ENCODE assay signal across 8 cellular contexts in genomic region chr2:200406379-200406778, GRCh38.
DNase-seq lines count a peak whose midpoint lies in the region; ATAC-seq and TF ChIP-seq lines count a peak whose summit lies in the region.

No MANE protein-coding gene starts in this region.

- no peak overlapping the region for H3K4me3 Mint-ChIP-seq in naive thymus-derived CD8-positive, alpha-beta T cell

- peak; percentile 6 for DNase-seq in adipocyte (ENCODE audit: low read depth)
- peak in 1 of 3 donors; percentile 14 for DNase-seq in mucosa of descending colon
- no peak for DNase-seq in T1000 (lab: John Stamatoyannopoulos, UW)
- no peak for DNase-seq in KG1 (lab: John Stamatoyannopoulos, UW)
- no peak for DNase-seq in DMS153 (lab: John Stamatoyannopoulos, UW)
- no peak for DNase-seq in naive thymus-derived CD8-positive, alpha-beta T cell

- no peaks in the 10 kb centered on the region for H3K9me3 Mint-ChIP-seq in naive thymus-derived CD8-positive, alpha-beta T cell

- H3K27ac Mint-ChIP-seq in naive thymus-derived CD8-positive, alpha-beta T cell = peak overlapping the region in 1 of 10 donors; percentile 39

- H3K27me3 ChIP-seq in adipocyte (replicated peaks; ENCODE audit: control insufficient read depth, insufficient read depth, low read length) = no peaks in the 10 kb centered on the region

- H3K4me1 ChIP-seq in adipocyte (ENCODE audit: control insufficient read depth, insufficient read depth, low read length) (peaks cover 41% of the 10 kb centered on the region), mucosa of descending colon (ENCODE audit: low read depth) (peaks cover 47% of the 10 kb centered on the region)

- H3K9ac ChIP-seq in adipocyte (ENCODE audit: low read length) = no peak overlapping the region

- peaks cover 0 to 13% (median 0%) of the 10 kb centered on the region in 5 donors for H3K27me3 Mint-ChIP-seq in naive thymus-derived CD8-positive, alpha-beta T cell

- H3K4me3 ChIP-seq in adipocyte (ENCODE audit: low read length) (peak overlapping the region; percentile 59), mucosa of descending colon (no peak overlapping the region)

- ATAC-seq in GM18861 (IDR thresholded peaks at IDR 0.05; ENCODE audit: unreplicated experiment) = peak; percentile 60
- peak; percentile 51 for ATAC-seq in HG03097 (IDR thresholded peaks at IDR 0.05; ENCODE audit: low FRiP score, unreplicated experiment)
- ATAC-seq in mucosa of descending colon = peak; percentile 20
- no peak for ATAC-seq in naive thymus-derived CD8-positive, alpha-beta T cell

- no peaks in the 10 kb centered on the region for H3K36me3 Mint-ChIP-seq in naive thymus-derived CD8-positive, alpha-beta T cell

- no peaks in the 10 kb centered on the region for H3K36me3 ChIP-seq in adipocyte (ENCODE audit: control insufficient read depth, insufficient read depth, low read length, severe bottlenecking)
- no peaks in the 10 kb centered on the region for H3K36me3 ChIP-seq in mucosa of descending colon (ENCODE audit: low read depth)

- intact Hi-C loops in mucosa of descending colon (cut with DNase I, micrococcal nuclease) = no loop called here

- TF ChIP-seq CTCF in mucosa of descending colon (IDR thresholded peaks at IDR 0.05) = no peak

- no peaks in the 10 kb centered on the region for H3K9me3 ChIP-seq in adipocyte (ENCODE audit: control insufficient read depth, low read length)
- no peaks in the 10 kb centered on the region for H3K9me3 ChIP-seq in mucosa of descending colon

- H3K4me1 Mint-ChIP-seq in naive thymus-derived CD8-positive, alpha-beta T cell = peaks cover 0 to 22% (median 3%) of the 10 kb centered on the region in 4 donors

- POLR2A ChIA-PET in naive thymus-derived CD8-positive, alpha-beta T cell (lab: Charles Lee) = interaction anchor here (0.6 to 0.7 kb wide), 2 partner anchors 10 to 125 kb away, joined by 3 to 5 read pairs; no protein-coding TSS in a partner anchor

Comparison
In these comparisons a context has a peak if more than half of its experiments do, and no peak if none do; other contexts are left out.
1. ATAC-seq: peak in GM18861 (single experiment), HG03097 (single experiment) and mucosa of descending colon (single experiment); none in naive thymus-derived CD8-positive, alpha-beta T cell (0 of 2).